ENCODE assay signal across 1 cellular context in genomic region chr12:57227315-57228115, GRCh38.
TF ChIP-seq lines count a peak whose summit lies in the region.

No MANE protein-coding gene starts in this region.

TF ChIP-seq in endothelial cell of umbilical vein, 7 proteins besides CTCF, POLR2A, EP300 and RAD21:
- TF ChIP-seq POLR2AphosphoS5 (IDR thresholded peaks at IDR 0.05; ENCODE audit: insufficient read depth, low read depth, low read length) (no peak), MAX (IDR thresholded peaks at IDR 0.05; ENCODE audit: insufficient read depth, insufficient read length) (no peak), MYC (IDR thresholded peaks at IDR 0.05; ENCODE audit: low read depth, low read length) (no peak), EZH2 (IDR thresholded peaks at IDR 0.05; ENCODE audit: borderline replicate concordance, low read depth, low read length, severe bottlenecking) (no peak), GATA2 (IDR thresholded peaks at IDR 0.05; ENCODE audit: insufficient read depth, insufficient read length, low read depth, low read length) (no peak), JUN (IDR thresholded peaks at IDR 0.05; ENCODE audit: borderline replicate concordance, insufficient read depth, insufficient read length, low read depth) (no peak), FOS (IDR thresholded peaks at IDR 0.05; ENCODE audit: borderline replicate concordance, insufficient read depth, low read length) (no peak)
